ENCODE assay signal across 8 cellular contexts in genomic region chr17:46771601-46772012, GRCh38. TPM values are rescaled to one million over a fixed set of nuclear protein-coding genes. Genes with fewer than 3 reads are reported as not detected.
A peak's percentile ranks its signal among the peaks of the same experiment; 100 is the strongest.
DNase-seq lines count a peak whose midpoint lies in the region; ATAC-seq and TF ChIP-seq lines count a peak whose summit lies in the region.

No MANE protein-coding gene starts in this region.

- intact Hi-C loops in natural killer cell (cut with micrococcal nuclease): no loop called here

- H3K9me3 Mint-ChIP-seq in endodermal cell: no peaks in the 10 kb centered on the region
- H3K9me3 Mint-ChIP-seq in natural killer cell: no peaks in the 10 kb centered on the region

- TF ChIP-seq CTCF in endodermal cell (conservative IDR thresholded peaks at IDR 0.05) (no peak), natural killer cell (IDR thresholded peaks at IDR 0.05) (no peak)

- H3K4me3 ChIP-seq in endodermal cell (ENCODE audit: low read length): peak overlapping the region; percentile 80

- peaks cover 9% of the 10 kb centered on the region for H3K36me3 ChIP-seq in endodermal cell (ENCODE audit: control insufficient read depth, insufficient read depth, low read length)

- H3K4me1 Mint-ChIP-seq in endodermal cell (peaks cover 26% of the 10 kb centered on the region), natural killer cell (peaks cover 5 to 6% of the 10 kb centered on the region in 2 donors)

- H3K9ac ChIP-seq in endodermal cell (ENCODE audit: extremely low read depth, low read length, poor library complexity, severe bottlenecking): no peak overlapping the region

- peaks cover 15% of the 10 kb centered on the region for H3K27me3 Mint-ChIP-seq in endodermal cell (ENCODE audit: insufficient read depth)
- H3K27me3 Mint-ChIP-seq in natural killer cell (ENCODE audit: low read depth in 2 of 2): peaks cover 3 to 7% of the 10 kb centered on the region in 2 donors

- H3K27ac Mint-ChIP-seq in endodermal cell (no peak overlapping the region), natural killer cell (no peak overlapping the region)

- H3K27ac ChIP-seq in endodermal cell (ENCODE audit: low read depth, low read length): peak overlapping the region; percentile 94

- DNase-seq in activated effector memory CD4-positive, alpha-beta T cell treated with anti-CD3 and anti-CD28 coated beads, Interleukin-2, amount 50 U/mL, for 16 hours: peak; percentile 66
- no peak for DNase-seq in activated effector memory CD4-positive, alpha-beta T cell treated with Interleukin-2 at 50 U/mL for 16 hours
- DNase-seq in NCI-H82 treated with DMSO at 0.1 percent for 48 hours (lab: John Stamatoyannopoulos, UW; ENCODE audit: unreplicated experiment) (peak; percentile 3), endodermal cell (peak; percentile 90), natural killer cell (no peak), NOMO-1 treated with DMSO at 0.1 percent for 48 hours (lab: John Stamatoyannopoulos, UW; ENCODE audit: unreplicated experiment) (no peak), AG08395 (ENCODE audit: low spot score) (no peak), epidermal melanocyte (ENCODE audit: insufficient read length, low spot score) (no peak)

- H3K4me1 ChIP-seq in endodermal cell (ENCODE audit: control insufficient read depth, insufficient read depth, low read length): peaks cover 21% of the 10 kb centered on the region

- WGBS in endodermal cell (ENCODE audit: insufficient coverage in 1 of 2, insufficient read length in 1 of 2), 2 experiments: 0% methylated on average over 80 of the region's 80 CpGs; no CpG with 5 or more reads in 1 of the 2 experiments

- H3K4me3 Mint-ChIP-seq in endodermal cell (peak overlapping the region; percentile 62), natural killer cell (peak overlapping the region; percentile 49)

- H3K36me3 Mint-ChIP-seq in endodermal cell (ENCODE audit: low read depth) (peaks cover 21% of the 10 kb centered on the region), natural killer cell (no peaks in the 10 kb centered on the region)

- ATAC-seq in natural killer cell: peak; percentile 50 to 69 (median 61)

- no peaks in the 10 kb centered on the region for H3K27me3 ChIP-seq in endodermal cell (ENCODE audit: control insufficient read depth, insufficient read depth, low read length, poor library complexity, severe bottlenecking)

- no peaks in the 10 kb centered on the region for H3K9me3 ChIP-seq in endodermal cell (ENCODE audit: control insufficient read depth, low read length)

RNA-seq across cellular contexts. Expression of gene WNT3, which starts 46.9 kb away (rescaled TPM):
- total RNA-seq in endodermal cell (10 to 100 TPM; 19.9 to 21.8 TPM), natural killer cell (1 to 10 TPM in 1 of 3 donors, under 1 TPM in 2; 0.07 to 1.4 (median 0.30) TPM)
- polyA plus RNA-seq in endodermal cell (2013, experiment 1 of 2): 51.2 TPM
- polyA plus RNA-seq in endodermal cell (2013, experiment 2 of 2): 42.1 TPM

Comparison
In these comparisons a context has a peak if more than half of its experiments do, and no peak if none do; other contexts are left out.
1. DNase-seq: peak in activated effector memory CD4-positive, alpha-beta T cell treated with anti-CD3 and anti-CD28 coated beads, Interleukin-2, amount 50 U/mL, for 16 hours (single experiment), NCI-H82 treated with DMSO at 0.1 percent for 48 hours (single experiment) and endodermal cell (single experiment); none in activated effector memory CD4-positive, alpha-beta T cell treated with Interleukin-2 at 50 U/mL for 16 hours (single experiment), natural killer cell (single experiment), NOMO-1 treated with DMSO at 0.1 percent for 48 hours (single experiment), AG08395 (single experiment) and epidermal melanocyte (single experiment).
2. RNA of gene WNT3, which starts 46.9 kb away (total RNA-seq): 19.9 to 21.8 TPM in endodermal cell; 0.07 to 1.4 TPM in natural killer cell; every median in the first group is over 4 times any median in the second.